ENCODE assay signal across 22 cellular contexts in genomic region chr15:60087561-60087960, GRCh38.
DNase-seq lines count a peak whose midpoint lies in the region; FAIRE-seq and TF ChIP-seq lines count a peak whose summit lies in the region.
"Had no signal": no experiment of that assay in that cellular context is flagged by ENCODE, and none has a peak within 500 bp of the region (broad histone marks: within the 10 kb centered on the region; RNA-seq: fewer than 3 reads in every experiment).

No MANE protein-coding gene starts in this region.

- DNase-seq in NCI-H226 (peak; percentile 69), amniotic epithelial cell (ENCODE audit: low read depth) (peak; percentile 34), iris pigment epithelial cell (ENCODE audit: low read depth) (peak; percentile 20), mesenteric fat pad (ENCODE audit: low spot score) (no peak), NCI-H2171 (lab: John Stamatoyannopoulos, UW) (no peak), cerebellar nuclear complex (lab: John Stamatoyannopoulos, UW) (no peak), GM12892 (ENCODE audit: insufficient read length) (no peak)
- DNase-seq: ACHN; Caco-2; CD4-positive, alpha-beta memory T cell; DMS 273 treated with DMSO at 0.1 percent for 48 hours; GDM1; Kasumi-1; MG63; NCI-H1048; NCI-H1436 treated with DMSO at 0.1 percent for 48 hours; NCI-H2029 treated with DMSO at 0.1 percent for 48 hours; NCI-H524 treated with DMSO at 0.1 percent for 48 hours; NCI-H82; Right ventricle myocardium superior had no signal

- TF ChIP-seq POLR2A in GM12892 (IDR thresholded peaks at IDR 0.05; ENCODE audit: low read depth, low read length), result no peak

- no peak for FAIRE-seq in GM12892 (lab: Jason Lieb, UNC)
- FAIRE-seq: GM19239, H54 had no signal

Comparison
In these comparisons a context has a peak if more than half of its experiments do, and no peak if none do; other contexts are left out.
1. DNase-seq: peak in NCI-H226 (single experiment), amniotic epithelial cell (single experiment) and iris pigment epithelial cell (single experiment); none in mesenteric fat pad (single experiment), NCI-H2171 (single experiment), cerebellar nuclear complex (0 of 2) and GM12892 (single experiment).